8 cellular contexts compared by ENCODE assay signal in genomic region chr19:11496391-11497163, GRCh38. TPM values are rescaled to one million over a fixed set of nuclear protein-coding genes. Genes with fewer than 3 reads are reported as not detected.
DNase-seq lines count a peak whose midpoint lies in the region; ATAC-seq and TF ChIP-seq lines count a peak whose summit lies in the region.

No MANE protein-coding gene starts in this region.

- no peaks in the 10 kb centered on the region for H3F3A ChIP-seq in GM23248 (ENCODE audit: insufficient read depth)

- no peak for TF ChIP-seq POLR2A in thyroid gland (IDR thresholded peaks at IDR 0.05)

- intact Hi-C loops in thyroid gland (cut with DNase I): loop anchor here (10.0 kb wide), 1 partner anchor 88 kb away; no protein-coding TSS in a partner anchor

- no peaks in the 10 kb centered on the region for H4K20me1 ChIP-seq in GM23248 (ENCODE audit: insufficient read depth)

- H3K9me3 ChIP-seq in GM23248 (ENCODE audit: low read depth): no peaks in the 10 kb centered on the region
- no peaks in the 10 kb centered on the region for H3K9me3 ChIP-seq in thyroid gland

- peak in 3 of 6 experiments; percentile 27 to 52 (median 30) for TF ChIP-seq CTCF in thyroid gland (IDR thresholded peaks at IDR 0.05)

- DNase-seq in ACHN (peak; percentile 83), GM23248 (peak; percentile 91), OCI-M1 (lab: John Stamatoyannopoulos, UW) (peak; percentile 97), activated T-cell treated with anti-CD3 and anti-CD28 coated beads for 4 hours (peak; percentile 55), fibroblast of gingiva (ENCODE audit: low read depth) (peak; percentile 71), occipital lobe (lab: John Stamatoyannopoulos, UW) (peak; percentile 22), thyroid gland (peak; percentile 45 to 49)

- H3K4me1 ChIP-seq in GM23248 (ENCODE audit: insufficient read depth): no peaks in the 10 kb centered on the region
- H3K4me1 ChIP-seq in thyroid gland: no peaks in the 10 kb centered on the region

- H3K4me3 ChIP-seq in GM23248: no peak overlapping the region
- no peak overlapping the region for H3K4me3 ChIP-seq in thyroid gland (replicated peaks in 1 of 3)

- no peaks in the 10 kb centered on the region for H3K9me2 ChIP-seq in GM23248 (ENCODE audit: insufficient read depth)

- WGBS in GM23248 (ENCODE audit: low coverage in 1 of 2, low lambda C conversion rate in 2 of 2, missing lambda C conversion rate in 2 of 2), 2 experiments: 45 to 47% methylated on average over 17 of the region's 17 CpGs
- WGBS in thyroid gland, 2 donors: 77 to 78% methylated on average over 17 of the region's 17 CpGs

- ATAC-seq in GM21529 (IDR thresholded peaks at IDR 0.05; ENCODE audit: unreplicated experiment): no peak

- no peak overlapping the region for H3K9ac ChIP-seq in GM23248

- no peak overlapping the region for H3K4me2 ChIP-seq in GM23248 (ENCODE audit: unreplicated experiment)

- H3K27ac ChIP-seq in GM23248 (no peak overlapping the region), thyroid gland (no peak overlapping the region)

- no peaks in the 10 kb centered on the region for H3K36me3 ChIP-seq in GM23248 (ENCODE audit: low read depth)
- peaks cover 19 to 23% of the 10 kb centered on the region in 2 donors for H3K36me3 ChIP-seq in thyroid gland

- H3K27me3 ChIP-seq in GM23248 (replicated peaks; ENCODE audit: insufficient read depth): no peaks in the 10 kb centered on the region
- H3K27me3 ChIP-seq in thyroid gland: no peaks in the 10 kb centered on the region

- in situ Hi-C loops in ACHN (cut with HindIII; ENCODE audit: low pct_ligation_motif_present, low pct_unique_long_range_greater_than_20kb, low sequenced_read_pairs): no loop called here
- in situ Hi-C loops in GM23248 (cut with MboI): loop anchor here (10.0 kb wide), 1 partner anchor 88 kb away; no protein-coding TSS in a partner anchor

- H2AFZ ChIP-seq in GM23248: no peak overlapping the region

- H3K79me2 ChIP-seq in GM23248 (ENCODE audit: insufficient read depth): no peaks in the 10 kb centered on the region

RNA-seq across cellular contexts. Expression of gene ZNF653, which starts 9.1 kb away (rescaled TPM):
- 3.9 and 4.6 TPM in 2 replicates for total RNA-seq in GM23248 (2014; rRNA removed; shearing (Covaris generic))
- polyA plus RNA-seq in GM23248 (2016; fragmentation: Nextera tagmentation; extraction: Ambion mirVana): 1.4 and 2.2 TPM in 2 replicates
- 8.3 TPM for total RNA-seq in occipital lobe
- 10 to 100 TPM; 13.6 to 41.7 (median 14.2) TPM for total RNA-seq in thyroid gland

RNA-seq across cellular contexts. Expression of gene ELAVL3, which starts 15.7 kb away (rescaled TPM):
- not detected in 2 replicates for total RNA-seq in GM23248 (2014; rRNA removed; shearing (Covaris generic))
- polyA plus RNA-seq in GM23248 (2016; fragmentation: Nextera tagmentation; extraction: Ambion mirVana): not detected in 2 replicates
- total RNA-seq in occipital lobe (105 TPM), thyroid gland (not detected)

RNA-seq across cellular contexts. Expression of gene ECSIT, which starts 32.4 kb away (rescaled TPM):
- 28.0 and 35.2 TPM in 2 replicates for total RNA-seq in GM23248 (2014; rRNA removed; shearing (Covaris generic))
- 17.1 and 20.5 TPM in 2 replicates for polyA plus RNA-seq in GM23248 (2016; fragmentation: Nextera tagmentation; extraction: Ambion mirVana)
- total RNA-seq in occipital lobe: 25.3 TPM
- total RNA-seq in thyroid gland: 10 to 100 TPM; 36.5 to 77.5 (median 68.9) TPM

RNA-seq across cellular contexts. Expression of gene CNN1, which starts 42.1 kb away (rescaled TPM):
- total RNA-seq in GM23248 (2014; rRNA removed; shearing (Covaris generic)): 44.5 and 47.4 TPM in 2 replicates
- polyA plus RNA-seq in GM23248 (2016; fragmentation: Nextera tagmentation; extraction: Ambion mirVana): 27.1 and 30.0 TPM in 2 replicates
- not detected for total RNA-seq in occipital lobe
- 10 to 100 TPM in 2 of 4 donors, 1 to 10 TPM in 2; 6.3 to 21.6 (median 8.7) TPM for total RNA-seq in thyroid gland

Comparison
In these comparisons a context has a peak if more than half of its experiments do, and no peak if none do; other contexts are left out.
1. DNase-seq: peak in every context shown above with its lines; median percentile 97 in OCI-M1; 91 in GM23248; 83 in ACHN; 71 in fibroblast of gingiva; 55 in activated T-cell treated with anti-CD3 and anti-CD28 coated beads for 4 hours; 47 in thyroid gland; 22 in occipital lobe.
2. RNA of gene ELAVL3, which starts 15.7 kb away (total RNA-seq): 105 TPM in occipital lobe (single experiment); not detected in GM23248 and not detected in thyroid gland; every median in the first group is over 10 times any median in the second.